ENCODE assay signal across 17 cellular contexts in the genomic region with DNA sequence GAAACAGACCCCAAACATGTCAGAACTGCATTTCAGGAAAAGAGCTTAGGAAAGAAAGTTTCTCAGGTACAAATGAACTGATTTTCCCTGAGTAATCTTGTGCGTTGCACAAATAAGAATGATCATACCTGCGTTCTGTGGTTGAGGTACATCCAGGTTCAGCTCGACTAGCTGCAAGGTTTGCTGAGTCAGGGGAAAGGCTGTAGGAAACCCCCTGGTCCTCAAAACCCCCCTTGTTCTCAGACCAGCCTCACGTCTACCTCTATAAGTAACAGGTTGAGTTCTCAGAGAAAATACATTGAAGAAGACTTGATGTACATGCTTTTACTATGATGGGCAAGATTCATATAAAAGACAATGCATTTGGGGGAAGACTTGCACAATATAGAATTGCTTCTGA.
A peak's percentile ranks its signal among the peaks of the same experiment; 100 is the strongest.
DNase-seq lines count a peak whose midpoint lies in the region; ATAC-seq, FAIRE-seq and TF ChIP-seq lines count a peak whose summit lies in the region.
"Had no signal": no experiment of that assay in that cellular context is flagged by ENCODE, and none has a peak within 500 bp of the region (broad histone marks: within the 10 kb centered on the region; RNA-seq: fewer than 3 reads in every experiment).

No MANE protein-coding gene starts in this region.

- no peak overlapping the region for H2BK120ac ChIP-seq in H1 (replicated peaks; ENCODE audit: low read depth, low read length)

- no peaks in the 10 kb centered on the region for H4K20me1 ChIP-seq in HepG2 (ENCODE audit: insufficient read depth, low read length)
- no peaks in the 10 kb centered on the region for H4K20me1 ChIP-seq in H1 (replicated peaks in 1 of 2; ENCODE audit: control insufficient read depth in 1 of 2, insufficient read depth in 2 of 2, low read length in 2 of 2)
- H4K20me1 ChIP-seq: BLaER1 treated with 17β-estradiol and CSF1 and Interleukin-3, amounts not matched to agents 10 nM and 100 nM had no signal

- H3K27me3 ChIP-seq in HepG2 (ENCODE audit: control insufficient read depth in 1 of 2, insufficient read depth in 2 of 2, low read length in 2 of 2) (peaks cover 2 to 57% of the 10 kb centered on the region in 2 experiments; a peak in 4 of 5 replicates), right lobe of liver (no peaks in the 10 kb centered on the region), H1 (replicated peaks in 1 of 4; ENCODE audit: control insufficient read depth in 3 of 4, extremely low read depth in 1 of 4, insufficient read depth in 3 of 4, low read length in 3 of 4) (no peaks in the 10 kb centered on the region), ascending aorta (no peaks in the 10 kb centered on the region)
- H3K27me3 ChIP-seq: BLaER1 treated with 17β-estradiol and CSF1 and Interleukin-3, amounts not matched to agents 10 nM and 100 nM had no signal

- no peak overlapping the region for H3K4ac ChIP-seq in H1 (replicated peaks; ENCODE audit: insufficient read length, low read depth, low read length)

- no peak overlapping the region for H2BK12ac ChIP-seq in H1 (ENCODE audit: low read depth, low read length)

- H3K9ac ChIP-seq in HepG2 (ENCODE audit: insufficient read depth, low read depth, low read length), result no peak overlapping the region
- H3K9ac ChIP-seq in H1 (replicated peaks in 1 of 4; ENCODE audit: extremely low read depth in 1 of 4, low read depth in 3 of 4, low read length in 3 of 4), result no peak overlapping the region
- H3K9ac ChIP-seq: BLaER1 treated with 17β-estradiol and CSF1 and Interleukin-3, amounts not matched to agents 10 nM and 100 nM; KMS-11 had no signal

- no peak for ATAC-seq in HepG2
- no peak for ATAC-seq in right lobe of liver
- peak; percentile 17 for ATAC-seq in left lobe of liver
- no peak for ATAC-seq in HG02885 (IDR thresholded peaks at IDR 0.05; ENCODE audit: poor library complexity, unreplicated experiment)

- no peak for TF ChIP-seq POLR2A in HepG2 (IDR thresholded peaks at IDR 0.05; ENCODE audit: insufficient read depth in 1 of 2, low read depth in 2 of 2, low read length in 2 of 2)
- TF ChIP-seq POLR2A in right lobe of liver (IDR thresholded peaks at IDR 0.05), result no peak
- no peak for TF ChIP-seq POLR2A in H1 (IDR thresholded peaks at IDR 0.05; ENCODE audit: control extremely low read depth in 1 of 2, low read depth in 2 of 2, low read length in 2 of 2)

- no peak overlapping the region for H3K56ac ChIP-seq in H1 (replicated peaks; ENCODE audit: insufficient read length, low read depth, low read length)

- H3K79me2 ChIP-seq in HepG2 (ENCODE audit: insufficient read depth, low read length) (no peaks in the 10 kb centered on the region), H1 (ENCODE audit: control insufficient read depth in 1 of 2, insufficient read depth in 2 of 2, low read length in 2 of 2) (no peaks in the 10 kb centered on the region)

- no peak overlapping the region for H4K91ac ChIP-seq in H1 (replicated peaks; ENCODE audit: insufficient read length, low read length)

- H4K5ac ChIP-seq in H1 (ENCODE audit: insufficient read length, low read depth, low read length), result no peak overlapping the region

- H3K14ac ChIP-seq in H1 (ENCODE audit: insufficient read length), result no peak overlapping the region

- no peaks in the 10 kb centered on the region; the same call in 1 of the 2 replicates for H3K23me2 ChIP-seq in H1 (ENCODE audit: low read depth, low read length)

- no peak overlapping the region for H2BK20ac ChIP-seq in H1 (ENCODE audit: low read length)

- no peaks in the 10 kb centered on the region for H3K9me3 ChIP-seq in HepG2 (ENCODE audit: low read length)
- no peaks in the 10 kb centered on the region for H3K9me3 ChIP-seq in right lobe of liver
- H3K9me3 ChIP-seq in H1 (ENCODE audit: insufficient read depth in 2 of 2, low read depth in 1 of 2, low read length in 1 of 2), result no peaks in the 10 kb centered on the region; a peak in 1 of 4 replicates
- no peaks in the 10 kb centered on the region for H3K9me3 ChIP-seq in ascending aorta
- H3K9me3 ChIP-seq: BLaER1 treated with 17β-estradiol and CSF1 and Interleukin-3, amounts not matched to agents 10 nM and 100 nM had no signal

- H3K4me2 ChIP-seq in HepG2 (ENCODE audit: low read depth, low read length) (no peak overlapping the region), H1 (ENCODE audit: insufficient read depth in 1 of 2, low read depth in 2 of 2, low read length in 2 of 2) (no peak overlapping the region)
- H3K4me2 ChIP-seq: BLaER1 treated with 17β-estradiol and CSF1 and Interleukin-3, amounts not matched to agents 10 nM and 100 nM; KMS-11 had no signal

- in situ Hi-C loops in HepG2 (cut with HindIII; ENCODE audit: extremely low pct_ligation_motif_present, low pct_unique_long_range_greater_than_20kb), result no loop called here

- FAIRE-seq in HepG2 (lab: Jason Lieb, UNC) (no peak), H1 (lab: Jason Lieb, UNC) (no peak)
- FAIRE-seq: GM12892 had no signal

- POLR2A ChIA-PET in HepG2 (lab: Yijun Ruan, JAX) (no interaction called here), H1 (lab: Charles Lee; ENCODE audit: partially characterized antibody) (no interaction called here)

- H2BK15ac ChIP-seq in H1 (ENCODE audit: low read length), result no peak overlapping the region

- BruUV-seq in HepG2 (replicated peaks; lab: Mats Ljungman, UMichigan), result no TSS peak

- CTCF ChIA-PET in HepG2 (lab: Yijun Ruan, JAX; ENCODE audit: low intra/inter-chr PET ratio, low total read pairs), result no interaction called here
- CTCF ChIA-PET in H1 (lab: Charles Lee; ENCODE audit: partially characterized antibody), result interaction anchor here (1.0 to 1.8 kb wide), 3 partner anchors 9 to 32 kb away, joined by 3 to 6 read pairs (median 4); no protein-coding TSS in a partner anchor

- H3K4me3 ChIP-seq in HepG2 (replicated peaks in 1 of 3; ENCODE audit: insufficient read depth in 1 of 3, low read depth in 2 of 3, low read length in 3 of 3) (no peak overlapping the region), right lobe of liver (no peak overlapping the region), H1 (ENCODE audit: extremely low read depth in 1 of 4, insufficient read depth in 2 of 4, low read depth in 3 of 4, low read length in 4 of 4) (no peak overlapping the region), ascending aorta (no peak overlapping the region)
- H3K4me3 ChIP-seq: BLaER1 treated with 17β-estradiol and CSF1 and Interleukin-3, amounts not matched to agents 10 nM and 100 nM had no signal

- H3K79me1 ChIP-seq in H1 (ENCODE audit: low read depth, low read length), result no peaks in the 10 kb centered on the region

- TF ChIP-seq CTCF in HepG2 (CRISPR knock-in tag; IDR thresholded peaks at IDR 0.05) (no peak), right lobe of liver (IDR thresholded peaks at IDR 0.05) (no peak), H1 (IDR thresholded peaks at IDR 0.05; ENCODE audit: control extremely low read depth in 1 of 3, insufficient read depth in 1 of 3, low read depth in 1 of 3, low read length in 3 of 3) (no peak), ascending aorta (IDR thresholded peaks at IDR 0.05) (no peak)

- no peak for DNase-seq in HepG2 (ENCODE audit: low spot score)
- DNase-seq in right lobe of liver, result no peak
- no peak for DNase-seq in H1 (ENCODE audit: low read depth in 1 of 2, low spot score in 2 of 2)
- DNase-seq in left lobe of liver (ENCODE audit: low spot score), result no peak
- no peak for DNase-seq in DMS79 treated with DMSO at 0.1 percent for 48 hours (lab: John Stamatoyannopoulos, UW)
- DNase-seq in ascending aorta (ENCODE audit: low spot score in 2 of 2), result no peak
- DNase-seq: ACHN; Calu3; CD4-positive, CD25-positive, alpha-beta regulatory T cell; DMS 273 treated with DMSO at 0.1 percent for 48 hours; HCEC 1CT; HFFc6 had no signal

- WGBS in HepG2 (ENCODE audit: low lambda C conversion rate), result 32% methylated on average over 4 of the region's 4 CpGs
- 78% methylated on average over 2 of the region's 4 CpGs for WGBS in right lobe of liver (ENCODE audit: insufficient coverage, low coverage, low lambda C conversion rate, missing lambda C conversion rate)
- 84% methylated on average over 4 of the region's 4 CpGs; no CpG with 5 or more reads in 1 of the 2 experiments for WGBS in H1 (ENCODE audit: extremely low coverage in 1 of 2, insufficient coverage in 1 of 2, insufficient read length in 1 of 2, insufficient replicate concordance in 2 of 2, low coverage in 1 of 2, low lambda C conversion rate in 2 of 2, missing lambda C conversion rate in 1 of 2), 2 experiments

- no peak overlapping the region for H4K8ac ChIP-seq in H1 (ENCODE audit: extremely low read depth, insufficient read depth, low read length)

- H3K4me1 ChIP-seq in HepG2 (ENCODE audit: insufficient read depth, low read length), result no peaks in the 10 kb centered on the region
- H3K4me1 ChIP-seq in right lobe of liver, result peaks cover 0 to 4% (median 0%) of the 10 kb centered on the region in 4 donors
- peaks cover 8 to 16% (median 10%) of the 10 kb centered on the region in 4 experiments for H3K4me1 ChIP-seq in H1 (replicated peaks in 1 of 4; ENCODE audit: control insufficient read depth in 3 of 4, insufficient read depth in 4 of 4, low read length in 3 of 4)
- H3K4me1 ChIP-seq in ascending aorta, result peaks cover 0 to 6% of the 10 kb centered on the region in 2 donors
- H3K4me1 ChIP-seq: BLaER1 treated with 17β-estradiol and CSF1 and Interleukin-3, amounts not matched to agents 10 nM and 100 nM had no signal

- H3K23ac ChIP-seq in H1 (ENCODE audit: insufficient read length), result no peak overlapping the region

- no peak overlapping the region for H2AK5ac ChIP-seq in H1 (ENCODE audit: low read depth, low read length)

- H3K27ac ChIP-seq in HepG2 (ENCODE audit: extremely low read length, insufficient read depth, low read length) (no peak overlapping the region), right lobe of liver (peak overlapping the region in 1 of 3 donors; percentile 15), H1 (ENCODE audit: low read depth, low read length) (no peak overlapping the region), ascending aorta (no peak overlapping the region)
- H3K27ac ChIP-seq: 22Rv1; BLaER1 treated with 17β-estradiol and CSF1 and Interleukin-3, amounts not matched to agents 10 nM and 100 nM; KMS-11 had no signal

- no peaks in the 10 kb centered on the region for H3K36me3 ChIP-seq in HepG2 (replicated peaks in 1 of 2; ENCODE audit: control insufficient read depth in 1 of 2, insufficient read depth in 2 of 2, low read length in 2 of 2)
- H3K36me3 ChIP-seq in right lobe of liver, result no peaks in the 10 kb centered on the region
- H3K36me3 ChIP-seq in H1 (ENCODE audit: control insufficient read depth in 2 of 4, insufficient read depth in 4 of 4, low read length in 3 of 4), result no peaks in the 10 kb centered on the region
- H3K36me3 ChIP-seq in ascending aorta, result no peaks in the 10 kb centered on the region
- H3K36me3 ChIP-seq: BLaER1 treated with 17β-estradiol and CSF1 and Interleukin-3, amounts not matched to agents 10 nM and 100 nM had no signal

- H2AFZ ChIP-seq in HepG2 (ENCODE audit: low read length), result no peak overlapping the region
- no peak overlapping the region for H2AFZ ChIP-seq in H1 (ENCODE audit: low read length)

- no peak overlapping the region for H2BK5ac ChIP-seq in H1 (ENCODE audit: low read depth, low read length)

- no peak for TF ChIP-seq RAD21 in HepG2 (CRISPR knock-in tag; IDR thresholded peaks at IDR 0.05)
- no peak for TF ChIP-seq RAD21 in H1 (IDR thresholded peaks at IDR 0.05 in 1 of 2, conservative IDR thresholded peaks at IDR 0.05 in 1 of 2; ENCODE audit: low read depth in 2 of 2, low read length in 2 of 2)

- intact Hi-C loops in HepG2 (cut with micrococcal nuclease; ENCODE audit: unreplicated experiment), result no loop called here
- intact Hi-C loops in right lobe of liver (cut with DNase I), result no loop called here
- intact Hi-C loops in ascending aorta (cut with DNase I), result no loop called here

- H3K18ac ChIP-seq in H1 (ENCODE audit: extremely low read depth, low read length), result no peak overlapping the region

- TF ChIP-seq EP300 in HepG2 (IDR thresholded peaks at IDR 0.05; ENCODE audit: low read depth in 2 of 2, low read length in 2 of 2), result no peak
- no peak for TF ChIP-seq EP300 in HepG2 (CRISPR knock-in tag; IDR thresholded peaks at IDR 0.05; ENCODE audit: borderline replicate concordance)
- no peak for TF ChIP-seq EP300 in H1 (IDR thresholded peaks at IDR 0.05; ENCODE audit: borderline replicate concordance in 1 of 2, low read depth in 2 of 2, low read length in 2 of 2)

Comparison
In these comparisons a context has a peak if more than half of its experiments do, and no peak if none do; other contexts are left out.
1. Of the 41 proteins assayed by ChIP-seq in both HepG2 and H1: peak only in HepG2: none; only in H1: none; in both: MAFK; in neither: 40.